ENCODE assay signal across 1 cellular context in genomic region chr13:33827152-33827551, GRCh38.
TF ChIP-seq lines count a peak whose summit lies in the region.

No MANE protein-coding gene starts in this region.

TF ChIP-seq in K562, 482 proteins besides CTCF, POLR2A, EP300 and RAD21 (continued from another document):
- TF ChIP-seq ELK1 (CRISPR knock-in tag; IDR thresholded peaks at IDR 0.05) (no peak), FIP1L1 (IDR thresholded peaks at IDR 0.05; ENCODE audit: low read depth, low read length, poor library complexity, severe bottlenecking) (no peak), HDGF (IDR thresholded peaks at IDR 0.05) (no peak), BACH1 (tag; IDR thresholded peaks at IDR 0.05) (0 out of 2 replicates have a peak, but pooled peaks have one; percentile 44), SRF (CRISPR knock-in tag; IDR thresholded peaks at IDR 0.05) (peak in 1 of 2 experiments; percentile 46; a peak in 1 of 4 replicates)
